2 cellular contexts compared by ENCODE assay signal in the genomic region with DNA sequence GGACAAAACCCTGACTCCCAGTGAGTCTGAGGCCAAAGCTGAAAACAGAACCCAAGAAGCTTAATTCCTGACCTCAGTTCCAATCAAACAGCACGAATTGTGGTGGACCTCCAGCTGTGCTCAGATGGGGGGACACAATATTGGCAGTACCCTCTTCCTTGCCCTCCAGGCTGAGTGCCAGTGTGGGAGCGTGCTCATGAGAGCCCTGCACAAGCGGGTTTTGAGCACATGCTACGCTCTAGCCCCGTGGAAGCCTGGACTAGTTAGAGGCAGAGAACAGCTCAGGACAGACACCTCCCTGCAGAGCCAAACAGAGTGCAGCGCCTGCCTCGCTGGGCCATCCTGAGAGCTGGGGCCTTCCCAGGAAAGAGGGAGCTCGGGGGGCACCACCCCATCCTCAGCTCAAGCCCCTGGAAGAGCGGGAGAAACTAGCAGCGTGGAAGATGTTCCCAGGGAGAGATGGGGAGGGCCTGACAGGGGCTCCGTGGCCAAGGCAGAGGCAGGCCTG.
TF ChIP-seq lines count a peak whose summit lies in the region.

No MANE protein-coding gene starts in this region.

TF ChIP-seq in H1, 55 proteins besides CTCF, POLR2A, EP300 and RAD21:
- no peak for TF ChIP-seq GABPA (IDR thresholded peaks at IDR 0.05; ENCODE audit: borderline replicate concordance, insufficient read depth, low read length)
- TF ChIP-seq CHD1 (IDR thresholded peaks at IDR 0.05; ENCODE audit: low read depth, low read length) = no peak
- TF ChIP-seq SIX5 (IDR thresholded peaks at IDR 0.05; ENCODE audit: low read depth, low read length) = no peak
- no peak for TF ChIP-seq SP2 (IDR thresholded peaks at IDR 0.05; ENCODE audit: low read length)
- no peak for TF ChIP-seq JUND (IDR thresholded peaks at IDR 0.05; ENCODE audit: low read length)
- TF ChIP-seq JUN (IDR thresholded peaks at IDR 0.05; ENCODE audit: low read depth, low read length) = no peak
- TF ChIP-seq YY1 (IDR thresholded peaks at IDR 0.05; ENCODE audit: low read depth, low read length) = no peak
- TF ChIP-seq ZNF274 (IDR thresholded peaks at IDR 0.05; ENCODE audit: borderline replicate concordance, extremely low read depth, low read length) = no peak
- no peak for TF ChIP-seq BACH1 (IDR thresholded peaks at IDR 0.05; ENCODE audit: low read length)

TF ChIP-seq in GM23338, 12 proteins besides CTCF, POLR2A, EP300 and RAD21:
- TF ChIP-seq ZNF331 (CRISPR knock-in tag; IDR thresholded peaks at IDR 0.05; ENCODE audit: low read depth) (no peak), CREB1 (CRISPR knock-in tag; IDR thresholded peaks at IDR 0.05; ENCODE audit: low read depth) (no peak), STAT1 (IDR thresholded peaks at IDR 0.05; ENCODE audit: unreplicated experiment) (no peak), EZH2 (IDR thresholded peaks at IDR 0.05; ENCODE audit: low read depth, unreplicated experiment) (no peak), POLR2AphosphoS5 (IDR thresholded peaks at IDR 0.05; ENCODE audit: low read depth) (no peak), NANOG (IDR thresholded peaks at IDR 0.05; ENCODE audit: borderline replicate concordance) (no peak), EZH2phosphoT487 (IDR thresholded peaks at IDR 0.05; ENCODE audit: unreplicated experiment) (no peak), ZNF114 (CRISPR knock-in tag; IDR thresholded peaks at IDR 0.05) (no peak)
- TF ChIP-seq, protein P1, sequence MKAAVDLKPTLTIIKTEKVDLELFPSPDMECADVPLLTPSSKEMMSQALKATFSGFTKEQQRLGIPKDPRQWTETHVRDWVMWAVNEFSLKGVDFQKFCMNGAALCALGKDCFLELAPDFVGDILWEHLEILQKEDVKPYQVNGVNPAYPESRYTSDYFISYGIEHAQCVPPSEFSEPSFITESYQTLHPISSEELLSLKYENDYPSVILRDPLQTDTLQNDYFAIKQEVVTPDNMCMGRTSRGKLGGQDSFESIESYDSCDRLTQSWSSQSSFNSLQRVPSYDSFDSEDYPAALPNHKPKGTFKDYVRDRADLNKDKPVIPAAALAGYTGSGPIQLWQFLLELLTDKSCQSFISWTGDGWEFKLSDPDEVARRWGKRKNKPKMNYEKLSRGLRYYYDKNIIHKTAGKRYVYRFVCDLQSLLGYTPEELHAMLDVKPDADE (IDR thresholded peaks at IDR 0.05) = no peak
- TF ChIP-seq, protein P2, sequence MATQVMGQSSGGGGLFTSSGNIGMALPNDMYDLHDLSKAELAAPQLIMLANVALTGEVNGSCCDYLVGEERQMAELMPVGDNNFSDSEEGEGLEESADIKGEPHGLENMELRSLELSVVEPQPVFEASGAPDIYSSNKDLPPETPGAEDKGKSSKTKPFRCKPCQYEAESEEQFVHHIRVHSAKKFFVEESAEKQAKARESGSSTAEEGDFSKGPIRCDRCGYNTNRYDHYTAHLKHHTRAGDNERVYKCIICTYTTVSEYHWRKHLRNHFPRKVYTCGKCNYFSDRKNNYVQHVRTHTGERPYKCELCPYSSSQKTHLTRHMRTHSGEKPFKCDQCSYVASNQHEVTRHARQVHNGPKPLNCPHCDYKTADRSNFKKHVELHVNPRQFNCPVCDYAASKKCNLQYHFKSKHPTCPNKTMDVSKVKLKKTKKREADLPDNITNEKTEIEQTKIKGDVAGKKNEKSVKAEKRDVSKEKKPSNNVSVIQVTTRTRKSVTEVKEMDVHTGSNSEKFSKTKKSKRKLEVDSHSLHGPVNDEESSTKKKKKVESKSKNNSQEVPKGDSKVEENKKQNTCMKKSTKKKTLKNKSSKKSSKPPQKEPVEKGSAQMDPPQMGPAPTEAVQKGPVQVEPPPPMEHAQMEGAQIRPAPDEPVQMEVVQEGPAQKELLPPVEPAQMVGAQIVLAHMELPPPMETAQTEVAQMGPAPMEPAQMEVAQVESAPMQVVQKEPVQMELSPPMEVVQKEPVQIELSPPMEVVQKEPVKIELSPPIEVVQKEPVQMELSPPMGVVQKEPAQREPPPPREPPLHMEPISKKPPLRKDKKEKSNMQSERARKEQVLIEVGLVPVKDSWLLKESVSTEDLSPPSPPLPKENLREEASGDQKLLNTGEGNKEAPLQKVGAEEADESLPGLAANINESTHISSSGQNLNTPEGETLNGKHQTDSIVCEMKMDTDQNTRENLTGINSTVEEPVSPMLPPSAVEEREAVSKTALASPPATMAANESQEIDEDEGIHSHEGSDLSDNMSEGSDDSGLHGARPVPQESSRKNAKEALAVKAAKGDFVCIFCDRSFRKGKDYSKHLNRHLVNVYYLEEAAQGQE (IDR thresholded peaks at IDR 0.05; ENCODE audit: unreplicated experiment) = no peak
- TF ChIP-seq, protein P3, sequence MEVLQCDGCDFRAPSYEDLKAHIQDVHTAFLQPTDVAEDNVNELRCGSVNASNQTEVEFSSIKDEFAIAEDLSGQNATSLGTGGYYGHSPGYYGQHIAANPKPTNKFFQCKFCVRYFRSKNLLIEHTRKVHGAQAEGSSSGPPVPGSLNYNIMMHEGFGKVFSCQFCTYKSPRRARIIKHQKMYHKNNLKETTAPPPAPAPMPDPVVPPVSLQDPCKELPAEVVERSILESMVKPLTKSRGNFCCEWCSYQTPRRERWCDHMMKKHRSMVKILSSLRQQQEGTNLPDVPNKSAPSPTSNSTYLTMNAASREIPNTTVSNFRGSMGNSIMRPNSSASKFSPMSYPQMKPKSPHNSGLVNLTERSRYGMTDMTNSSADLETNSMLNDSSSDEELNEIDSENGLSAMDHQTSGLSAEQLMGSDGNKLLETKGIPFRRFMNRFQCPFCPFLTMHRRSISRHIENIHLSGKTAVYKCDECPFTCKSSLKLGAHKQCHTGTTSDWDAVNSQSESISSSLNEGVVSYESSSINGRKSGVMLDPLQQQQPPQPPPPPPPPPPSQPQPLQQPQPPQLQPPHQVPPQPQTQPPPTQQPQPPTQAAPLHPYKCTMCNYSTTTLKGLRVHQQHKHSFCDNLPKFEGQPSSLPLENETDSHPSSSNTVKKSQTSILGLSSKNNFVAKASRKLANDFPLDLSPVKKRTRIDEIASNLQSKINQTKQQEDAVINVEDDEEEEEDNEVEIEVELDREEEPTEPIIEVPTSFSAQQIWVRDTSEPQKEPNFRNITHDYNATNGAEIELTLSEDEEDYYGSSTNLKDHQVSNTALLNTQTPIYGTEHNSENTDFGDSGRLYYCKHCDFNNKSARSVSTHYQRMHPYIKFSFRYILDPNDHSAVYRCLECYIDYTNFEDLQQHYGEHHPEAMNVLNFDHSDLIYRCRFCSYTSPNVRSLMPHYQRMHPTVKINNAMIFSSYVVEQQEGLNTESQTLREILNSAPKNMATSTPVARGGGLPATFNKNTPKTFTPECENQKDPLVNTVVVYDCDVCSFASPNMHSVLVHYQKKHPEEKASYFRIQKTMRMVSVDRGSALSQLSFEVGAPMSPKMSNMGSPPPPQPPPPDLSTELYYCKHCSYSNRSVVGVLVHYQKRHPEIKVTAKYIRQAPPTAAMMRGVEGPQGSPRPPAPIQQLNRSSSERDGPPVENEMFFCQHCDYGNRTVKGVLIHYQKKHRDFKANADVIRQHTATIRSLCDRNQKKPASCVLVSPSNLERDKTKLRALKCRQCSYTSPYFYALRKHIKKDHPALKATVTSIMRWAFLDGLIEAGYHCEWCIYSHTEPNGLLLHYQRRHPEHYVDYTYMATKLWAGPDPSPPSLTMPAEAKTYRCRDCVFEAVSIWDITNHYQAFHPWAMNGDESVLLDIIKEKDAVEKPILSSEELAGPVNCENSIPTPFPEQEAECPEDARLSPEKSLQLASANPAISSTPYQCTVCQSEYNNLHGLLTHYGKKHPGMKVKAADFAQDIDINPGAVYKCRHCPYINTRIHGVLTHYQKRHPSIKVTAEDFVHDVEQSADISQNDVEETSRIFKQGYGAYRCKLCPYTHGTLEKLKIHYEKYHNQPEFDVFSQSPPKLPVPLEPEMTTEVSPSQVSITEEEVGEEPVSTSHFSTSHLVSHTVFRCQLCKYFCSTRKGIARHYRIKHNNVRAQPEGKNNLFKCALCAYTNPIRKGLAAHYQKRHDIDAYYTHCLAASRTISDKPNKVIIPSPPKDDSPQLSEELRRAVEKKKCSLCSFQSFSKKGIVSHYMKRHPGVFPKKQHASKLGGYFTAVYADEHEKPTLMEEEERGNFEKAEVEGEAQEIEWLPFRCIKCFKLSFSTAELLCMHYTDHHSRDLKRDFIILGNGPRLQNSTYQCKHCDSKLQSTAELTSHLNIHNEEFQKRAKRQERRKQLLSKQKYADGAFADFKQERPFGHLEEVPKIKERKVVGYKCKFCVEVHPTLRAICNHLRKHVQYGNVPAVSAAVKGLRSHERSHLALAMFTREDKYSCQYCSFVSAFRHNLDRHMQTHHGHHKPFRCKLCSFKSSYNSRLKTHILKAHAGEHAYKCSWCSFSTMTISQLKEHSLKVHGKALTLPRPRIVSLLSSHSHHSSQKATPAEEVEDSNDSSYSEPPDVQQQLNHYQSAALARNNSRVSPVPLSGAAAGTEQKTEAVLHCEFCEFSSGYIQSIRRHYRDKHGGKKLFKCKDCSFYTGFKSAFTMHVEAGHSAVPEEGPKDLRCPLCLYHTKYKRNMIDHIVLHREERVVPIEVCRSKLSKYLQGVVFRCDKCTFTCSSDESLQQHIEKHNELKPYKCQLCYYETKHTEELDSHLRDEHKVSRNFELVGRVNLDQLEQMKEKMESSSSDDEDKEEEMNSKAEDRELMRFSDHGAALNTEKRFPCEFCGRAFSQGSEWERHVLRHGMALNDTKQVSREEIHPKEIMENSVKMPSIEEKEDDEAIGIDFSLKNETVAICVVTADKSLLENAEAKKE (CRISPR knock-in tag; IDR thresholded peaks at IDR 0.05) = no peak
